Comparison of ENCODE assay signal across 7 cellular contexts in the genomic region with DNA sequence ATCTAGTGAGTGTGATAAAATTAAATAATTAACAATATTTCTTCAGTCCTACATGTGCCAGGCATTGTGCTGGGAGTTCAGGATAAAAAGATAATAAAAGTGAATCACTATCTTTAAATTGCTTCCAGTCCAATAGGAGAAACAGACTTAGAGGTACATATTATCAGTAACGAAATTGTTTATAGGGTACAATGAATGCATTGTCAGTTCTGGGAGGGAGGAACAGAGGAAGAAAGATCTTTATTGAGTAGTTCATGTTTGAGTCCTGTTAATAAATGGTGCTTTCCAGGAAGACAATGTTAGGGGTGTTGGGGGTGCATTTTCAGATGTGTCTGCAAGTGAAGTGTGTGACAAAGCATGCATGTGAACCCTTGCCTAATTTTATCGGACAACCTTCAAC.
"Had no signal": no experiment of that assay in that cellular context is flagged by ENCODE, and none has a peak within 500 bp of the region (broad histone marks: within the 10 kb centered on the region; RNA-seq: fewer than 3 reads in every experiment).

No MANE protein-coding gene starts in this region.

- H3K27ac Mint-ChIP-seq: IgD-negative memory B cell had no signal

- H3K9ac ChIP-seq: KMS-11 had no signal

- H3K27ac ChIP-seq: HL-60, KMS-11 had no signal

- DNase-seq: KBM-7, KG1 had no signal

- ATAC-seq: HepG2, K562 had no signal

- H3K4me2 ChIP-seq: KMS-11 had no signal

- H3K4me3 Mint-ChIP-seq: IgD-negative memory B cell had no signal

- H3K4me3 ChIP-seq: K562 had no signal
